ENCODE assay signal across 17 cellular contexts in genomic region chr1:159556931-159557369, GRCh38. TPM values are rescaled to one million over a fixed set of nuclear protein-coding genes. Genes with fewer than 3 reads are reported as not detected.
DNase-seq lines count a peak whose midpoint lies in the region; ATAC-seq, FAIRE-seq and TF ChIP-seq lines count a peak whose summit lies in the region.
"Had no signal": no experiment of that assay in that cellular context is flagged by ENCODE, and none has a peak within 500 bp of the region (broad histone marks: within the 10 kb centered on the region; RNA-seq: fewer than 3 reads in every experiment).

No MANE protein-coding gene starts in this region.

- H3K4me1 ChIP-seq in liver (ENCODE audit: control insufficient read depth in 4 of 4, insufficient read depth in 4 of 4, low read length in 3 of 4) (peaks cover 9 to 41% (median 22%) of the 10 kb centered on the region in 4 donors), HepG2 (ENCODE audit: insufficient read depth, low read length) (no peaks in the 10 kb centered on the region), pancreas (no peaks in the 10 kb centered on the region)
- H3K4me1 ChIP-seq: BLaER1, Caco-2 had no signal

- H2AFZ ChIP-seq in HepG2 (ENCODE audit: low read length), result no peak overlapping the region

- TF ChIP-seq EP300 in HepG2 (IDR thresholded peaks at IDR 0.05; ENCODE audit: low read depth in 2 of 2, low read length in 2 of 2), result no peak
- TF ChIP-seq EP300 in HepG2 (CRISPR knock-in tag; IDR thresholded peaks at IDR 0.05; ENCODE audit: borderline replicate concordance), result no peak

- H3K27ac ChIP-seq in liver (ENCODE audit: low read depth in 1 of 2, low read length in 2 of 2) (peak overlapping the region; percentile 70 to 82), HepG2 (ENCODE audit: extremely low read length, insufficient read depth, low read length) (no peak overlapping the region), pancreas (peak overlapping the region in 1 of 4 donors; percentile 16)
- H3K27ac ChIP-seq: BLaER1 had no signal

- no peaks in the 10 kb centered on the region for H4K20me1 ChIP-seq in HepG2 (ENCODE audit: insufficient read depth, low read length)
- H4K20me1 ChIP-seq: BLaER1 had no signal

- H3K9me3 ChIP-seq in liver (ENCODE audit: control insufficient read depth in 4 of 4, low read length in 3 of 4) (no peaks in the 10 kb centered on the region), HepG2 (ENCODE audit: low read length) (peaks cover 53% of the 10 kb centered on the region), pancreas (no peaks in the 10 kb centered on the region)
- H3K9me3 ChIP-seq: BLaER1, Caco-2 had no signal

- WGBS in liver, result 21% methylated on average over 3 of the region's 3 CpGs
- 0% methylated on average over 3 of the region's 3 CpGs for WGBS in HepG2 (ENCODE audit: low lambda C conversion rate)
- WGBS in pancreas, 2 donors, result 21 to 24% methylated on average over 3 of the region's 3 CpGs

- no peaks in the 10 kb centered on the region for H3K79me2 ChIP-seq in HepG2 (ENCODE audit: insufficient read depth, low read length)

- FAIRE-seq in HepG2 (lab: Jason Lieb, UNC), result no peak
- FAIRE-seq in pancreas (lab: Jason Lieb, UNC), result no peak

- peak overlapping the region; percentile 3 to 35 (median 9) for H3K4me3 ChIP-seq in liver (ENCODE audit: low read depth in 1 of 3, low read length in 3 of 3)
- H3K4me3 ChIP-seq in HepG2 (replicated peaks in 1 of 3; ENCODE audit: insufficient read depth in 1 of 3, low read depth in 2 of 3, low read length in 3 of 3), result no peak overlapping the region
- H3K4me3 ChIP-seq in pancreas, result no peak overlapping the region
- H3K4me3 ChIP-seq: BLaER1 had no signal

- POLR2A ChIA-PET in HepG2 (lab: Yijun Ruan, JAX), result no interaction called here

- no peak for TF ChIP-seq POLR2A in HepG2 (IDR thresholded peaks at IDR 0.05; ENCODE audit: insufficient read depth in 1 of 2, low read depth in 2 of 2, low read length in 2 of 2)

- in situ Hi-C loops in HepG2 (cut with HindIII; ENCODE audit: extremely low pct_ligation_motif_present, low pct_unique_long_range_greater_than_20kb), result no loop called here

- H3K4me2 ChIP-seq in HepG2 (ENCODE audit: low read depth, low read length), result no peak overlapping the region
- H3K4me2 ChIP-seq: BLaER1 had no signal

- intact Hi-C loops in HepG2 (cut with micrococcal nuclease; ENCODE audit: unreplicated experiment), result no loop called here
- intact Hi-C loops in pancreas (cut with DNase I), result no loop called here

- TF ChIP-seq CTCF in liver (IDR thresholded peaks at IDR 0.05; ENCODE audit: low read depth, low read length, missing input control), result no peak
- TF ChIP-seq CTCF in HepG2 (CRISPR knock-in tag; IDR thresholded peaks at IDR 0.05), result no peak
- no peak for TF ChIP-seq CTCF in pancreas (IDR thresholded peaks at IDR 0.05)

- no TSS peak for BruUV-seq in HepG2 (replicated peaks; lab: Mats Ljungman, UMichigan)

- ATAC-seq in HepG2 (no peak), pancreas (peak; percentile 55 to 76 (median 65)), GM19455 (IDR thresholded peaks at IDR 0.05; ENCODE audit: unreplicated experiment) (no peak)

- H3K36me3 ChIP-seq in liver (ENCODE audit: control insufficient read depth in 4 of 4, insufficient read depth in 3 of 4, low read depth in 1 of 4, low read length in 3 of 4) (no peaks in the 10 kb centered on the region), HepG2 (replicated peaks in 1 of 2; ENCODE audit: control insufficient read depth in 1 of 2, insufficient read depth in 2 of 2, low read length in 2 of 2) (no peaks in the 10 kb centered on the region), pancreas (no peaks in the 10 kb centered on the region)
- H3K36me3 ChIP-seq: BLaER1 had no signal

- peak overlapping the region in 1 of 2 donors; percentile 4 for H3K9ac ChIP-seq in liver (ENCODE audit: low read depth in 1 of 2, low read length in 2 of 2)
- no peak overlapping the region for H3K9ac ChIP-seq in HepG2 (ENCODE audit: insufficient read depth, low read depth, low read length)
- H3K9ac ChIP-seq: BLaER1 had no signal

- TF ChIP-seq RAD21 in liver (IDR thresholded peaks at IDR 0.05) (peak; percentile 64 to 78), HepG2 (CRISPR knock-in tag; IDR thresholded peaks at IDR 0.05) (no peak)

- CTCF ChIA-PET in HepG2 (lab: Yijun Ruan, JAX; ENCODE audit: low intra/inter-chr PET ratio, low total read pairs), result no interaction called here

- H3K27me3 ChIP-seq in liver (ENCODE audit: control insufficient read depth in 4 of 4, insufficient read depth in 4 of 4, low read length in 3 of 4) (no peaks in the 10 kb centered on the region), HepG2 (ENCODE audit: control insufficient read depth in 1 of 2, insufficient read depth in 2 of 2, low read length in 2 of 2) (no peaks in the 10 kb centered on the region), pancreas (no peaks in the 10 kb centered on the region)
- H3K27me3 ChIP-seq: BLaER1 had no signal

- DNase-seq in HepG2 (ENCODE audit: low spot score), result no peak
- DNase-seq in foreskin melanocyte, result peak; percentile 55
- peak in 4 of 6 donors; percentile 7 to 26 (median 18) for DNase-seq in pancreas
- no peak for DNase-seq in DMS53 treated with DMSO at 0.1 percent for 48 hours (lab: John Stamatoyannopoulos, UW; ENCODE audit: unreplicated experiment)
- DNase-seq in activated CD4-positive, alpha-beta T cell treated with anti-CD3 and anti-CD28 coated beads for 4 hours, result no peak
- DNase-seq: 8988T; AML-193; Caco-2; CD8-positive, alpha-beta memory T cell; DMS53; GOT3; H9 had no signal

TF ChIP-seq in liver, 16 proteins besides CTCF, POLR2A, EP300 and RAD21 (continues in another document):
- TF ChIP-seq SP1 (IDR thresholded peaks at IDR 0.05), result peak; percentile 86
- peak; percentile 86 to 90 for TF ChIP-seq RXRA (IDR thresholded peaks at IDR 0.05)
- no peak for TF ChIP-seq GABPA (IDR thresholded peaks at IDR 0.05 in 1 of 2, conservative IDR thresholded peaks at IDR 0.05 in 1 of 2)
- peak in 1 of 2 donors; percentile 82 for TF ChIP-seq EGR1 (IDR thresholded peaks at IDR 0.05; ENCODE audit: low read depth in 2 of 2)

TF ChIP-seq in HepG2, 621 proteins besides CTCF, POLR2A, EP300 and RAD21 (continues in another document):
- no peak for TF ChIP-seq ZFY (CRISPR knock-in tag; IDR thresholded peaks at IDR 0.05)
- no peak for TF ChIP-seq HDAC6 (IDR thresholded peaks at IDR 0.05; ENCODE audit: low read depth, low read length)
- no peak for TF ChIP-seq RAD51 (IDR thresholded peaks at IDR 0.05; ENCODE audit: borderline replicate concordance)
- no peak for TF ChIP-seq HMG20A (CRISPR knock-in tag; IDR thresholded peaks at IDR 0.05; ENCODE audit: borderline replicate concordance)

RNA-seq across cellular contexts. Expression of gene OR10J5, which starts 21.1 kb away (rescaled TPM):
- total RNA-seq in liver (1 to 10 TPM in 1 of 2 donors, not detected in 1; 5.7 TPM), HepG2 (2016; rRNA removed; fragmentation: Illumina TruSeq; extraction: Trizol) (not detected in 2 replicates), pancreas (not detected)
- polyA plus RNA-seq in liver (under 1 TPM in 1 of 2 donors, not detected in 1; 0.46 TPM), HepG2 (2011; rRNA removed) (not detected in 2 replicates), pancreas (not detected)
- total RNA-seq in HepG2 (2016; cell fraction: cytosol; rRNA removed; fragmentation: Illumina TruSeq; extraction: Trizol; ENCODE audit: low read depth), result not detected in 2 replicates
- total RNA-seq in HepG2 (2016; cell fraction: insoluble cytoplasmic fraction; rRNA removed; fragmentation: Illumina TruSeq; extraction: Trizol), result not detected in 2 replicates
- not detected in 2 replicates for total RNA-seq in HepG2 (2016; cell fraction: membrane; rRNA removed; fragmentation: Illumina TruSeq; extraction: Trizol)
- not detected in 2 replicates for total RNA-seq in HepG2 (2016; cell fraction: nucleus; rRNA removed; fragmentation: Illumina TruSeq; extraction: Trizol)
- not detected in 2 replicates for polyA plus RNA-seq in HepG2 (2011; cell fraction: cytosol; rRNA removed)
- not detected in 2 replicates for polyA plus RNA-seq in HepG2 (2011; cell fraction: nucleus; rRNA removed)
- polyA plus RNA-seq in HepG2 (2012), result not detected in 2 replicates
- not detected in 2 replicates for polyA plus RNA-seq in HepG2 (2016; cell fraction: cytosol; fragmentation: Illumina TruSeq; extraction: Trizol; ENCODE audit: low read depth)
- not detected in 2 replicates for polyA plus RNA-seq in HepG2 (2016; cell fraction: insoluble cytoplasmic fraction; fragmentation: Illumina TruSeq; extraction: Trizol; ENCODE audit: low read depth)
- not detected in 2 replicates for polyA plus RNA-seq in HepG2 (2016; cell fraction: membrane; fragmentation: Illumina TruSeq; extraction: Trizol; ENCODE audit: low read depth)
- polyA plus RNA-seq in HepG2 (2016; cell fraction: nucleus; fragmentation: Illumina TruSeq; extraction: Trizol; ENCODE audit: insufficient read depth, low read depth), result not detected in 2 replicates
- polyA minus RNA-seq in HepG2 (2011; rRNA and poly(A)+ RNA removed; ENCODE audit: low replicate concordance), result not detected in 2 replicates
- polyA minus RNA-seq in HepG2 (2011; cell fraction: cytosol; rRNA and poly(A)+ RNA removed), result not detected in 2 replicates
- not detected in 2 replicates for polyA minus RNA-seq in HepG2 (2011; cell fraction: nucleus; rRNA and poly(A)+ RNA removed)
- total RNA-seq: Caco-2; CD8-positive, alpha-beta memory T cell; Daoy; H9; HT1080 had no signal
- polyA plus RNA-seq: CD8-positive, alpha-beta memory T cell had no signal

RNA-seq across cellular contexts. Expression of gene APCS, which starts 30.7 kb away (rescaled TPM):
- total RNA-seq in liver (1,000 to 10,000 TPM in 1 of 2 donors, 100 to 1,000 TPM in 1; 162 to 1,740 TPM), HepG2 (2016; rRNA removed; fragmentation: Illumina TruSeq; extraction: Trizol) (not detected in 2 replicates), pancreas (10 to 100 TPM in 3 of 6 donors, 1 to 10 TPM in 3; 1.9 to 28.5 (median 9.7) TPM)
- polyA plus RNA-seq in liver (1,000 to 10,000 TPM; 2,014 to 5,859 TPM), HepG2 (2011; rRNA removed) (not detected in 2 replicates), pancreas (10 to 100 TPM in 1 of 2 donors, 1 to 10 TPM in 1; 4.0 to 10.5 TPM)
- total RNA-seq in HepG2 (2016; cell fraction: cytosol; rRNA removed; fragmentation: Illumina TruSeq; extraction: Trizol; ENCODE audit: low read depth), result not detected in 2 replicates
- total RNA-seq in HepG2 (2016; cell fraction: insoluble cytoplasmic fraction; rRNA removed; fragmentation: Illumina TruSeq; extraction: Trizol), result not detected in 2 replicates
- not detected in 2 replicates for total RNA-seq in HepG2 (2016; cell fraction: membrane; rRNA removed; fragmentation: Illumina TruSeq; extraction: Trizol)
- total RNA-seq in HepG2 (2016; cell fraction: nucleus; rRNA removed; fragmentation: Illumina TruSeq; extraction: Trizol), result not detected in 2 replicates
- not detected in 2 replicates for polyA plus RNA-seq in HepG2 (2011; cell fraction: cytosol; rRNA removed)
- not detected in 2 replicates for polyA plus RNA-seq in HepG2 (2011; cell fraction: nucleus; rRNA removed)
- not detected in 2 replicates for polyA plus RNA-seq in HepG2 (2012)
- not detected in 2 replicates for polyA plus RNA-seq in HepG2 (2016; cell fraction: cytosol; fragmentation: Illumina TruSeq; extraction: Trizol; ENCODE audit: low read depth)
- not detected in 2 replicates for polyA plus RNA-seq in HepG2 (2016; cell fraction: insoluble cytoplasmic fraction; fragmentation: Illumina TruSeq; extraction: Trizol; ENCODE audit: low read depth)
- polyA plus RNA-seq in HepG2 (2016; cell fraction: membrane; fragmentation: Illumina TruSeq; extraction: Trizol; ENCODE audit: low read depth), result not detected in 2 replicates
- not detected in 2 replicates for polyA plus RNA-seq in HepG2 (2016; cell fraction: nucleus; fragmentation: Illumina TruSeq; extraction: Trizol; ENCODE audit: insufficient read depth, low read depth)
- not detected in 2 replicates for polyA minus RNA-seq in HepG2 (2011; rRNA and poly(A)+ RNA removed; ENCODE audit: low replicate concordance)
- not detected in 2 replicates for polyA minus RNA-seq in HepG2 (2011; cell fraction: cytosol; rRNA and poly(A)+ RNA removed)
- not detected in 2 replicates for polyA minus RNA-seq in HepG2 (2011; cell fraction: nucleus; rRNA and poly(A)+ RNA removed)
- total RNA-seq: Caco-2; CD8-positive, alpha-beta memory T cell; Daoy; H9; HT1080 had no signal
- polyA plus RNA-seq: CD8-positive, alpha-beta memory T cell had no signal

Comparison
In these comparisons a context has a peak if more than half of its experiments do, and no peak if none do; other contexts are left out.
1. H3K4me3 ChIP-seq: peak in liver (3 of 3); none in HepG2 (0 of 3) and pancreas (0 of 4).
2. RNA of gene APCS, which starts 30.7 kb away (total RNA-seq): 162 to 1,740 TPM in liver; 1.9 to 28.5 TPM in pancreas and not detected in HepG2; every median in the first group is over 4 times any median in the second.
3. ATAC-seq: peak in pancreas (4 of 4); none in HepG2 (single experiment) and GM19455 (single experiment).
4. DNase-seq: peak in foreskin melanocyte (single experiment) and pancreas (4 of 6); none in HepG2 (single experiment), DMS53 treated with DMSO at 0.1 percent for 48 hours (single experiment) and activated CD4-positive, alpha-beta T cell treated with anti-CD3 and anti-CD28 coated beads for 4 hours (0 of 2).